8 cellular contexts compared by ENCODE assay signal in the genomic region with DNA sequence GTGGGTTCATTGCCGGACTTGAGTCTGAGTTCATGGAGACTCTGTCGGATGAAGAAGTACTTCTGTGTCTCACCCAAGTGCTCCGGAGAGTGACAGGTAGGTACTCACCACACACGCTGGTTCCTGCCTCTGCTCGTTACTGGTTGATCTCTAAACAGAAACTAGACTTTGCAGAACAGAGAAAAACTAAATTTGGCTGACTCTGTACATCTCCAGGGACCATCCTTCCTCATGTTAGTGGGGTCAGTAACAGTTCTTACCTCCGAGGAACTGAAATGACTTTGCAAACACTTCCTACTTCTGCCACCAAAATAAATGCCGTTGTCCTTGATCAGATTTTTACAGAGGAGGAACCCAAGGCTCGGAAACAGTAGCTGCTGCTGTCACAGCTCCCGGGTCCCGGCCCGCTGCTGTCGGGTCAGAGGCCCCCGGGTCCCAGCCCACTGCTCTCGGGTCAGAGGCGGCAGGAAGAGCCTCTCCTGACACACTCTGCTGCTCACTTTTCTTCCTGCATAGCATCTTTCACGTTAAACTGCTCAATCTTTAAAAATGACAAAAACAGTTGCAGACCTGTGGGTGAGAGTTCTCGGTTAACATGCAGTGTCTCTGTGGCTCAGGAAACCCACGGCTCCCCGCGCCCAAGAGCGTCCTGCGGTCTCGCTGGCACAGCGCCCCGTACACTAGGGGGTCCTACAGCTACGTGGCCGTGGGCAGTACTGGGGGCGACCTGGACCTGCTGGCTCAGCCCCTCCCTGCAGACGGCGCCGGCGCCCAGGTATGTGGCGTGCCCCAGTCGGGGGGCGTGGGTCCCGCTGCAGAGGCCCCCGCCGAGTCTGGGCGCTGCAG. TPM values are rescaled to one million over a fixed set of nuclear protein-coding genes. Genes with fewer than 3 reads are reported as not detected.
A peak's percentile ranks its signal among the peaks of the same experiment; 100 is the strongest.
DNase-seq lines count a peak whose midpoint lies in the region; ATAC-seq and TF ChIP-seq lines count a peak whose summit lies in the region.

No MANE protein-coding gene starts in this region.

- ATAC-seq in GM18498 (IDR thresholded peaks at IDR 0.05; ENCODE audit: unreplicated experiment) (peak; percentile 82), GM21526 (IDR thresholded peaks at IDR 0.05; ENCODE audit: low FRiP score, unreplicated experiment) (peak; percentile 79), gastrocnemius medialis (no peak)
- peak; percentile 59 for ATAC-seq in activated T-helper 17 cell treated with anti-CD3 and anti-CD28 coated beads, Interleukin-2, amount 50 U/mL, for 72 hours (replicated peaks)

- H3K4me3 ChIP-seq in gastrocnemius medialis, result peak overlapping the region in 1 of 4 donors; percentile 11

- H3K27ac ChIP-seq in gastrocnemius medialis, result peak overlapping the region; percentile 12 to 39 (median 20)

- DNase-seq in KBM-7 (peak; percentile 66), gastrocnemius medialis (no peak), cerebellar cortex (ENCODE audit: low spot score) (no peak), NCI-H1105 treated with DMSO at 0.1 percent for 48 hours (lab: John Stamatoyannopoulos, UW) (no peak), C1 segment of cervical spinal cord (lab: John Stamatoyannopoulos, UW) (no peak)

- H3K4me3 Mint-ChIP-seq in activated T-helper 17 cell treated with anti-CD3 and anti-CD28 coated beads, Interleukin-2, amount 50 U/mL, for 72 hours, result peak overlapping the region; percentile 87

- H3K9me3 ChIP-seq in gastrocnemius medialis, result no peaks in the 10 kb centered on the region

- intact Hi-C loops in gastrocnemius medialis (cut with DNase I; ENCODE audit: low total_unique reads), result no loop called here

- TF ChIP-seq CTCF in gastrocnemius medialis (IDR thresholded peaks at IDR 0.05 in 4 of 5, conservative IDR thresholded peaks at IDR 0.05 in 1 of 5), result no peak

- H3K27me3 Mint-ChIP-seq in activated T-helper 17 cell treated with anti-CD3 and anti-CD28 coated beads, Interleukin-2, amount 50 U/mL, for 72 hours, result no peaks in the 10 kb centered on the region

- H3K4me1 ChIP-seq in gastrocnemius medialis, result peaks cover 0 to 3% of the 10 kb centered on the region in 2 donors

- no peaks in the 10 kb centered on the region for H3K36me3 ChIP-seq in gastrocnemius medialis

- in situ Hi-C loops in KBM-7 (cut with MboI; ENCODE audit: low pct_unique_long_range_greater_than_20kb, low sequenced_read_pairs) (no loop called here), gastrocnemius medialis (cut with MboI; ENCODE audit: low sequenced_read_pairs in 4 of 4) (no loop called here)

- no peaks in the 10 kb centered on the region for H3K27me3 ChIP-seq in gastrocnemius medialis

- TF ChIP-seq POLR2A in gastrocnemius medialis (IDR thresholded peaks at IDR 0.05), result no peak

- peak overlapping the region; percentile 89 for H3K27ac Mint-ChIP-seq in activated T-helper 17 cell treated with anti-CD3 and anti-CD28 coated beads, Interleukin-2, amount 50 U/mL, for 72 hours

- H3K9me3 Mint-ChIP-seq in activated T-helper 17 cell treated with anti-CD3 and anti-CD28 coated beads, Interleukin-2, amount 50 U/mL, for 72 hours, result no peaks in the 10 kb centered on the region

- no peaks in the 10 kb centered on the region for H3K36me3 Mint-ChIP-seq in activated T-helper 17 cell treated with anti-CD3 and anti-CD28 coated beads, Interleukin-2, amount 50 U/mL, for 72 hours (ENCODE audit: low read depth)

- peaks cover 27% of the 10 kb centered on the region for H3K4me1 Mint-ChIP-seq in activated T-helper 17 cell treated with anti-CD3 and anti-CD28 coated beads, Interleukin-2, amount 50 U/mL, for 72 hours

RNA-seq across cellular contexts. Expression of a gene that starts 4.8 kb away (rescaled TPM):
- 10 to 100 TPM; 38.9 to 58.8 TPM for total RNA-seq in activated T-helper 17 cell treated with anti-CD3 and anti-CD28 coated beads, Interleukin-2, amount 50 U/mL, for 72 hours
- 10 to 100 TPM; 12.2 to 23.9 (median 14.1) TPM for total RNA-seq in gastrocnemius medialis

RNA-seq across cellular contexts. Expression of a gene that starts 10.1 kb away (rescaled TPM):
- 1 to 10 TPM; 3.0 to 9.2 TPM for total RNA-seq in activated T-helper 17 cell treated with anti-CD3 and anti-CD28 coated beads, Interleukin-2, amount 50 U/mL, for 72 hours
- 1 to 10 TPM; 4.9 to 7.7 (median 6.7) TPM for total RNA-seq in gastrocnemius medialis

RNA-seq across cellular contexts. Expression of a gene that starts 16.0 kb away (rescaled TPM):
- 10 to 100 TPM; 61.3 to 73.8 TPM for total RNA-seq in activated T-helper 17 cell treated with anti-CD3 and anti-CD28 coated beads, Interleukin-2, amount 50 U/mL, for 72 hours
- total RNA-seq in gastrocnemius medialis, result 100 to 1,000 TPM in 3 of 4 donors, 10 to 100 TPM in 1; 96.7 to 123 (median 106) TPM

RNA-seq across cellular contexts. Expression of a gene that starts 31.4 kb away (rescaled TPM):
- total RNA-seq in activated T-helper 17 cell treated with anti-CD3 and anti-CD28 coated beads, Interleukin-2, amount 50 U/mL, for 72 hours, result 10 to 100 TPM; 13.8 to 21.9 TPM
- total RNA-seq in gastrocnemius medialis, result 1 to 10 TPM; 3.2 to 8.9 (median 5.6) TPM

RNA-seq across cellular contexts. Expression of a gene that starts 35.2 kb away (rescaled TPM):
- total RNA-seq in activated T-helper 17 cell treated with anti-CD3 and anti-CD28 coated beads, Interleukin-2, amount 50 U/mL, for 72 hours, result not detected
- total RNA-seq in gastrocnemius medialis, result not detected

Comparison
In these comparisons a context has a peak if more than half of its experiments do, and no peak if none do; other contexts are left out.
1. ATAC-seq: peak in GM18498 (single experiment), GM21526 (single experiment) and activated T-helper 17 cell treated with anti-CD3 and anti-CD28 coated beads, Interleukin-2, amount 50 U/mL, for 72 hours (single experiment); none in gastrocnemius medialis (0 of 2).